ENCODE assay signal across 13 cellular contexts in the genomic region with DNA sequence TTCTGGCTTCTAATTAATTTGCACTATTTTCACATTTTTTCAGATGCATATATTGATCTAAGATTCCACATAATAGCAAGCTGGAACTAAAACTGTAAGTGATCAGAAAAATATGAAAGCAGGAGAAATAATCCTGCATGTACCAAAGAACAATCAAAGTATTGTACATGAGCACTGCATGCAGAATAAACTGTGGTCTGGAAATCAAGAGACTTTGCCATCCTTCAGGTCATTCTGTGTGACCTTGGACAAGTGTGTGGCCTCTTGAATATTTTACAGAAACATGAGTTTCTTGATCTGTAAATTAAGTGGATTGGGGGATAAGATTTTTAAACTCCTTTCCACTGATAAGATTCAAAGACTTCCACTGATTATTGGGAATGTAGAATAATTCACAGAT.
A peak's percentile ranks its signal among the peaks of the same experiment; 100 is the strongest.
DNase-seq lines count a peak whose midpoint lies in the region; ATAC-seq and TF ChIP-seq lines count a peak whose summit lies in the region.
"Had no signal": no experiment of that assay in that cellular context is flagged by ENCODE, and none has a peak within 500 bp of the region (broad histone marks: within the 10 kb centered on the region; RNA-seq: fewer than 3 reads in every experiment).

No MANE protein-coding gene starts in this region.

- peaks cover 0 to 8% (median 0%) of the 10 kb centered on the region in 3 donors for H3K4me1 ChIP-seq in gastroesophageal sphincter
- H3K4me1 ChIP-seq: BE2C, HAP-1 had no signal

- no peak for TF ChIP-seq POLR2A in gastroesophageal sphincter (IDR thresholded peaks at IDR 0.05)

- TF ChIP-seq CTCF in gastroesophageal sphincter (IDR thresholded peaks at IDR 0.05) = no peak

- H3K9me3 ChIP-seq in gastroesophageal sphincter = no peaks in the 10 kb centered on the region
- H3K9me3 ChIP-seq: BE2C, HAP-1 had no signal

- TF ChIP-seq EP300 in gastroesophageal sphincter (IDR thresholded peaks at IDR 0.05) = no peak

- no peak for ATAC-seq in GM21367 (IDR thresholded peaks at IDR 0.05; ENCODE audit: unreplicated experiment)
- no peak for ATAC-seq in gastroesophageal sphincter
- ATAC-seq: HepG2 had no signal

- DNase-seq in SK-MEL-5 (ENCODE audit: low read depth, low spot score) (peak; percentile 50), globus pallidus (ENCODE audit: low spot score) (peak; percentile 33), substantia nigra (lab: John Stamatoyannopoulos, UW) (no peak)
- no peak for DNase-seq in activated CD4-positive, alpha-beta T cell treated with anti-CD3 and anti-CD28 coated beads for 4 hours
- DNase-seq: ACHN; BE2C; CD4-positive, CD25-positive, alpha-beta regulatory T cell; DMS79 treated with DMSO at 0.1 percent for 48 hours; GF-D8 had no signal

- H3K27ac ChIP-seq in substantia nigra (ENCODE audit: low read depth, low read length, poor library complexity, severe bottlenecking) (peak overlapping the region; percentile 83), gastroesophageal sphincter (no peak overlapping the region)

- no peaks in the 10 kb centered on the region for H3K36me3 ChIP-seq in gastroesophageal sphincter
- H3K36me3 ChIP-seq: BE2C, HAP-1 had no signal

- no peak overlapping the region for H3K4me3 ChIP-seq in gastroesophageal sphincter
- H3K4me3 ChIP-seq: HAP-1 had no signal

- H3K27me3 ChIP-seq in gastroesophageal sphincter = no peaks in the 10 kb centered on the region
- H3K27me3 ChIP-seq: BE2C had no signal

- in situ Hi-C loops in SK-MEL-5 (cut with HindIII; ENCODE audit: low pct_unique_long_range_greater_than_20kb, low sequenced_read_pairs) = no loop called here

Comparison
In these comparisons a context has a peak if more than half of its experiments do, and no peak if none do; other contexts are left out.
1. DNase-seq: peak in SK-MEL-5 (single experiment) and globus pallidus (single experiment); none in substantia nigra (0 of 49) and activated CD4-positive, alpha-beta T cell treated with anti-CD3 and anti-CD28 coated beads for 4 hours (0 of 2).